Comparison of ENCODE assay signal across 8 cellular contexts in the genomic region with DNA sequence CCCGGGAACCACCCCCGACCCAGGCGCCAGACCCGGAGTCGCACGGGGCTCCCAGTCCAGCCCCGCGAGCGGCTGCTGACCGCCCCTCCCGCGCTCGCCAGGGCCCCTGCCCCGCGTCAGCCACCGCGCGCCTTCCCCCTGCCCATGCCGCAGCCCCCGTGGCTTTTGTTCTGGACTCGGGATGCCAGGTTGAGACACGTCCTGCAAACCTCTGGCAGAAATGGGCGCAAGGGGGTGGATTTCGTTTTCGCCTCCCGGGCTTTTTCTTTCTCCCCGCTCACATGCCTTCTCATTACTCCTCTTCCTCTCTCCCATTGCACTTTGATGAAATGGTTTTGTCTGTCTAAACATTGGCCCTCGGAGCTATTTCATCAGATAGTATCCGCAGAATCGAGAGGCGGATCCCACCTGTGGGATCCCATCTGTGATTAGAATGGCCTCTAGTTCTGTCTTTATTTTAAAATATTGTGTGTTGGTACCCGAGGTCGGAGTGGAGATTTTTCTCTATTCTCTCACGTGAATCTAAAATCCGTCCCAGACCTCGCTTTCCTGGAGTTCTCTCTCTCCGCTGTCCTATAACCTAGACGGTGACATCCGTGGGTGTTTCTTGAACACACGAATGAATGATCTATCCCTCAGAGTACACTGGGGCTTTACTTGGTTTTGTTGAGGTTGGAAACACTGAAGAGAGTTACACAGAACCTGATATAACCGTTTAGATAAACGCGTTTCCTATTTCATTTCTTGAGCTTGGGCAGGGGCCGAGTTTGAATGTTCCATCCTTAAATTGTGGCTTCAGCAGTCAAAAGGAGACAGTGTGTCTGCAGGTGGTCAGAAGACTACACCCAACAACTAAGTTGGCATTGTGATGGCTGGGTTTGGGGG. TPM values are rescaled to one million over a fixed set of nuclear protein-coding genes. Genes with fewer than 3 reads are reported as not detected.
A peak's percentile ranks its signal among the peaks of the same experiment; 100 is the strongest.
DNase-seq lines count a peak whose midpoint lies in the region; ATAC-seq, FAIRE-seq and TF ChIP-seq lines count a peak whose summit lies in the region.

No MANE protein-coding gene starts in this region.

- DNase-seq in GM12892 (ENCODE audit: insufficient read length) (no peak), mesenchymal stem cell (no peak), vagina (ENCODE audit: extremely low spot score in 2 of 2) (no peak), NCI-H446 treated with DMSO at 0.1 percent for 48 hours (lab: John Stamatoyannopoulos, UW) (no peak), epidermal melanocyte (ENCODE audit: insufficient read length, low spot score) (no peak)

- WGBS in mesenchymal stem cell = 12% methylated on average over 42 of the region's 44 CpGs

- TF ChIP-seq POLR2A in GM12892 (IDR thresholded peaks at IDR 0.05; ENCODE audit: low read depth, low read length) (no peak), vagina (IDR thresholded peaks at IDR 0.05) (no peak)

- intact Hi-C loops in vagina (cut with DNase I) = no loop called here

- H2BK120ac ChIP-seq in mesenchymal stem cell (ENCODE audit: low read depth, low read length) = no peak overlapping the region

- H3K4me1 Mint-ChIP-seq in brain = peaks cover 18% of the 10 kb centered on the region

- H2BK15ac ChIP-seq in mesenchymal stem cell (ENCODE audit: low read depth, poor library complexity, severe bottlenecking) = no peak overlapping the region

- TF ChIP-seq CTCF in brain (conservative IDR thresholded peaks at IDR 0.05) (no peak), vagina (IDR thresholded peaks at IDR 0.05) (no peak)

- no peak overlapping the region for H3K14ac ChIP-seq in mesenchymal stem cell (ENCODE audit: low read length in 2 of 2)

- no peak overlapping the region for H3K18ac ChIP-seq in mesenchymal stem cell (ENCODE audit: low read depth in 1 of 2, low read length in 2 of 2)

- peak overlapping the region; percentile 60 for H2AFZ ChIP-seq in mesenchymal stem cell (ENCODE audit: low read depth, low read length)

- H3K4me1 ChIP-seq in mesenchymal stem cell (ENCODE audit: control insufficient read depth, insufficient read depth, low read depth, low read length) = peaks cover 13% of the 10 kb centered on the region
- H3K4me1 ChIP-seq in vagina = peaks cover 8% of the 10 kb centered on the region

- H3K27ac ChIP-seq in mesenchymal stem cell (ENCODE audit: low read length, poor library complexity, severe bottlenecking) (no peak overlapping the region), vagina (peak overlapping the region; percentile 54)

- no peak overlapping the region for H2AK5ac ChIP-seq in mesenchymal stem cell (ENCODE audit: low read length, severe bottlenecking)

- H3K9ac ChIP-seq in mesenchymal stem cell (ENCODE audit: low read length) = no peak overlapping the region

- ATAC-seq in HG03108 (IDR thresholded peaks at IDR 0.05; ENCODE audit: unreplicated experiment) (peak; percentile 5), GM18909 (IDR thresholded peaks at IDR 0.05; ENCODE audit: poor library complexity, unreplicated experiment) (no peak)

- H2BK5ac ChIP-seq in mesenchymal stem cell (ENCODE audit: low read depth, low read length, poor library complexity, severe bottlenecking) = no peak overlapping the region

- peaks cover 66% of the 10 kb centered on the region for H3K27me3 Mint-ChIP-seq in brain

- no peak overlapping the region for H2BK12ac ChIP-seq in mesenchymal stem cell (ENCODE audit: low read length in 2 of 2)

- peak overlapping the region; percentile 96 for H3K4me2 ChIP-seq in mesenchymal stem cell (ENCODE audit: low read length, poor library complexity, severe bottlenecking)

- H3K36me3 ChIP-seq in mesenchymal stem cell (ENCODE audit: control insufficient read depth in 1 of 2, insufficient read depth in 2 of 2, low read depth in 1 of 2, low read length in 2 of 2) (no peaks in the 10 kb centered on the region), vagina (no peaks in the 10 kb centered on the region)

- no peak overlapping the region for H3K4ac ChIP-seq in mesenchymal stem cell (ENCODE audit: low read depth in 1 of 2, low read length in 2 of 2)

- peak overlapping the region; percentile 86 to 94 (median 87) for H3K4me3 Mint-ChIP-seq in brain

- H3K9me3 ChIP-seq in mesenchymal stem cell (ENCODE audit: control insufficient read depth, low read length) = no peaks in the 10 kb centered on the region
- no peaks in the 10 kb centered on the region for H3K9me3 ChIP-seq in vagina

- H3K36me3 Mint-ChIP-seq in brain = no peaks in the 10 kb centered on the region

- H3K23ac ChIP-seq in mesenchymal stem cell (ENCODE audit: low read length in 2 of 2) = no peak overlapping the region

- no peaks in the 10 kb centered on the region for H3K79me1 ChIP-seq in mesenchymal stem cell (replicated peaks; ENCODE audit: low read length, poor library complexity, severe bottlenecking)

- peaks cover 23 to 61% of the 10 kb centered on the region in 2 experiments for H3K27me3 ChIP-seq in mesenchymal stem cell (ENCODE audit: control insufficient read depth in 1 of 2, insufficient read depth in 1 of 2, low read length in 2 of 2)
- no peaks in the 10 kb centered on the region for H3K27me3 ChIP-seq in vagina

- no peaks in the 10 kb centered on the region for H3K9me3 Mint-ChIP-seq in brain

- FAIRE-seq in GM12892 (lab: Jason Lieb, UNC) = peak; percentile 42

- H3K4me3 ChIP-seq in mesenchymal stem cell (ENCODE audit: insufficient read depth in 1 of 2, low read depth in 1 of 2, low read length in 2 of 2) (peak overlapping the region; percentile 75 to 76), vagina (peak overlapping the region; percentile 71)

- H4K8ac ChIP-seq in mesenchymal stem cell (ENCODE audit: low read length) = no peak overlapping the region

- peak overlapping the region in 2 of 5 experiments; percentile 7 to 40 for H3K27ac Mint-ChIP-seq in brain

- no peak overlapping the region for H4K91ac ChIP-seq in mesenchymal stem cell (ENCODE audit: low read length)

RNA-seq across cellular contexts. Expression of gene EDARADD, which starts 1.9 kb away (rescaled TPM):
- polyA plus RNA-seq in GM12892 (2012; ENCODE audit: missing spikeins) = 1.7 TPM
- polyA plus RNA-seq in brain (ENCODE audit: insufficient read depth, low read depth, low replicate concordance) = 0.15 TPM
- 0.18 TPM for polyA plus RNA-seq in mesenchymal stem cell (2013, experiment 1 of 2)
- polyA plus RNA-seq in mesenchymal stem cell (2013, experiment 2 of 2) = 0.15 TPM
- 1.2 TPM for total RNA-seq in vagina
